Comparison of ENCODE assay signal across 1 cellular context in genomic region chr9:83629433-83630104, GRCh38.
TF ChIP-seq lines count a peak whose summit lies in the region.

No MANE protein-coding gene starts in this region.

TF ChIP-seq in HepG2, 621 proteins besides CTCF, POLR2A, EP300 and RAD21 (continued from another document and continues in another):
- TF ChIP-seq HMG20B (CRISPR knock-in tag; conservative IDR thresholded peaks at IDR 0.05) (no peak), ZNF280D (CRISPR knock-in tag; IDR thresholded peaks at IDR 0.05) (peak; percentile 72; the same call in 1 of the 2 replicates), ZNF615 (CRISPR knock-in tag; IDR thresholded peaks at IDR 0.05; ENCODE audit: borderline replicate concordance) (no peak), PAF1 (CRISPR knock-in tag; IDR thresholded peaks at IDR 0.05) (no peak), ZNF660 (CRISPR knock-in tag; IDR thresholded peaks at IDR 0.05; ENCODE audit: borderline replicate concordance, low read depth) (no peak), BCL6 (CRISPR knock-in tag; IDR thresholded peaks at IDR 0.05) (peak; percentile 57), ZBTB7B (CRISPR knock-in tag; IDR thresholded peaks at IDR 0.05) (0 out of 2 replicates have a peak, but pooled peaks have one; percentile 63), PBX2 (CRISPR knock-in tag; IDR thresholded peaks at IDR 0.05) (peak; percentile 52; the same call in 1 of the 2 replicates), ZKSCAN5 (CRISPR knock-in tag; IDR thresholded peaks at IDR 0.05) (no peak), ZNF253 (CRISPR knock-in tag; IDR thresholded peaks at IDR 0.05; ENCODE audit: borderline replicate concordance) (no peak), ZNF225 (CRISPR knock-in tag; IDR thresholded peaks at IDR 0.05) (no peak), SIX4 (CRISPR knock-in tag; IDR thresholded peaks at IDR 0.05) (no peak), KDM5B (CRISPR knock-in tag; IDR thresholded peaks at IDR 0.05; ENCODE audit: borderline replicate concordance) (peak; percentile 47; the same call in 1 of the 2 replicates), HNRNPK (IDR thresholded peaks at IDR 0.05; ENCODE audit: low read depth, low read length, poor library complexity, severe bottlenecking) (no peak), HES4 (CRISPR knock-in tag; IDR thresholded peaks at IDR 0.05; ENCODE audit: borderline replicate concordance) (no peak), ESRRA (CRISPR knock-in tag; IDR thresholded peaks at IDR 0.05; ENCODE audit: low read depth) (peak; percentile 94), ATF7 (IDR thresholded peaks at IDR 0.05) (no peak), ATF7 (CRISPR knock-in tag; IDR thresholded peaks at IDR 0.05) (no peak; the same call in 1 of the 2 replicates), NPAS2 (CRISPR knock-in tag; IDR thresholded peaks at IDR 0.05; ENCODE audit: borderline replicate concordance) (no peak), SRF (IDR thresholded peaks at IDR 0.05; ENCODE audit: low read depth, low read length) (peak; percentile 89), NR2C2 (CRISPR knock-in tag; IDR thresholded peaks at IDR 0.05; ENCODE audit: borderline replicate concordance) (peak; percentile 85), HDAC2 (CRISPR knock-in tag; IDR thresholded peaks at IDR 0.05) (peak; percentile 82), ZNF800 (CRISPR knock-in tag; IDR thresholded peaks at IDR 0.05) (peak; percentile 33; the same call in 1 of the 2 replicates), GLMP (CRISPR knock-in tag; IDR thresholded peaks at IDR 0.05; ENCODE audit: borderline replicate concordance) (no peak), ZNF260 (CRISPR knock-in tag; IDR thresholded peaks at IDR 0.05; ENCODE audit: borderline replicate concordance, low read depth) (no peak), BRD4 (CRISPR knock-in tag; IDR thresholded peaks at IDR 0.05) (peak; percentile 66; the same call in 1 of the 2 replicates), ZBTB4 (CRISPR knock-in tag; IDR thresholded peaks at IDR 0.05; ENCODE audit: borderline replicate concordance) (no peak), HNF4A (CRISPR knock-in tag; IDR thresholded peaks at IDR 0.05) (peak; percentile 99), ZNF607 (CRISPR knock-in tag; IDR thresholded peaks at IDR 0.05; ENCODE audit: borderline replicate concordance) (0 out of 2 replicates have a peak, but pooled peaks have one; percentile 35), EZH2 (conservative IDR thresholded peaks at IDR 0.05; ENCODE audit: low read depth, low read length) (no peak), HNRNPUL1 (IDR thresholded peaks at IDR 0.05; ENCODE audit: low read depth, low read length) (no peak), AHR (CRISPR knock-in tag; IDR thresholded peaks at IDR 0.05) (no peak), E2F5 (CRISPR knock-in tag; conservative IDR thresholded peaks at IDR 0.05) (no peak), ZNF710 (CRISPR knock-in tag; IDR thresholded peaks at IDR 0.05; ENCODE audit: borderline replicate concordance) (peak; percentile 91), RXRA (CRISPR knock-in tag; IDR thresholded peaks at IDR 0.05) (peak; percentile 96), ARID4A (CRISPR knock-in tag; IDR thresholded peaks at IDR 0.05; ENCODE audit: borderline replicate concordance) (peak; percentile 70; the same call in 1 of the 2 replicates), BRCA1 (CRISPR knock-in tag; IDR thresholded peaks at IDR 0.05) (peak; percentile 43; the same call in 1 of the 2 replicates), ZNF333 (CRISPR knock-in tag; IDR thresholded peaks at IDR 0.05; ENCODE audit: borderline replicate concordance) (no peak), EHMT2 (IDR thresholded peaks at IDR 0.05; ENCODE audit: borderline replicate concordance, low read depth, low read length) (peak; percentile 95), ZNF331 (CRISPR knock-in tag; IDR thresholded peaks at IDR 0.05) (0 out of 2 replicates have a peak, but pooled peaks have one; percentile 64), ATF6 (CRISPR knock-in tag; conservative IDR thresholded peaks at IDR 0.05) (no peak)
